Comparison of ENCODE assay signal across 8 cellular contexts in genomic region chr11:128290106-128290840, GRCh38.
A peak's percentile ranks its signal among the peaks of the same experiment; 100 is the strongest.
DNase-seq lines count a peak whose midpoint lies in the region; ATAC-seq lines count a peak whose summit lies in the region.

No MANE protein-coding gene starts in this region.

- peaks cover 4% of the 10 kb centered on the region for H3K9me3 Mint-ChIP-seq in activated CD8-positive, alpha-beta memory T cell treated with anti-CD3 and anti-CD28 coated beads, Interleukin-2, amount 10 ng/mL, durations not matched to agents 7 days and 5 days (ENCODE audit: low read depth)
- no peaks in the 10 kb centered on the region for H3K9me3 Mint-ChIP-seq in naive B cell

- ATAC-seq in GM19395 (IDR thresholded peaks at IDR 0.05; ENCODE audit: unreplicated experiment) (peak; percentile 83), HG03460 (IDR thresholded peaks at IDR 0.05; ENCODE audit: unreplicated experiment) (peak; percentile 84), naive B cell (ENCODE audit: low read depth in 2 of 2) (peak; percentile 69 to 74)
- ATAC-seq in activated CD8-positive, alpha-beta memory T cell treated with anti-CD3 and anti-CD28 coated beads, Interleukin-2, amount 10 ng/mL, durations not matched to agents 7 days and 5 days = peak; percentile 70

- H3K27me3 Mint-ChIP-seq in activated CD8-positive, alpha-beta memory T cell treated with anti-CD3 and anti-CD28 coated beads, Interleukin-2, amount 10 ng/mL, durations not matched to agents 7 days and 5 days = no peaks in the 10 kb centered on the region
- no peaks in the 10 kb centered on the region for H3K27me3 Mint-ChIP-seq in naive B cell

- DNase-seq in COR-L47 (lab: John Stamatoyannopoulos, UW) = peak; percentile 68
- peak; percentile 58 for DNase-seq in NOMO-1 treated with DMSO at 0.1 percent for 48 hours (lab: John Stamatoyannopoulos, UW; ENCODE audit: unreplicated experiment)
- peak; percentile 86 for DNase-seq in activated CD8-positive, alpha-beta memory T cell treated with anti-CD3 and anti-CD28 coated beads, Interleukin-2, amount 10 ng/mL, durations not matched to agents 7 days and 5 days
- DNase-seq in epithelial cell of prostate (ENCODE audit: low read depth, low spot score) = peak; percentile 16
- peak; percentile 84 for DNase-seq in naive B cell
- peak; percentile 49 to 88 (median 66) for DNase-seq in stimulated activated naive CD4-positive, alpha-beta T cell (lab: John Stamatoyannopoulos, UW)

- H3K36me3 Mint-ChIP-seq in activated CD8-positive, alpha-beta memory T cell treated with anti-CD3 and anti-CD28 coated beads, Interleukin-2, amount 10 ng/mL, durations not matched to agents 7 days and 5 days = peaks cover 38% of the 10 kb centered on the region
- H3K36me3 Mint-ChIP-seq in naive B cell = no peaks in the 10 kb centered on the region

- no peak overlapping the region for H3K27ac ChIP-seq in epithelial cell of prostate

- H3K4me1 Mint-ChIP-seq in activated CD8-positive, alpha-beta memory T cell treated with anti-CD3 and anti-CD28 coated beads, Interleukin-2, amount 10 ng/mL, durations not matched to agents 7 days and 5 days = peaks cover 86% of the 10 kb centered on the region
- H3K4me1 Mint-ChIP-seq in naive B cell = peaks cover 72 to 95% (median 86%) of the 10 kb centered on the region in 3 donors

- peak overlapping the region; percentile 86 for H3K4me3 Mint-ChIP-seq in activated CD8-positive, alpha-beta memory T cell treated with anti-CD3 and anti-CD28 coated beads, Interleukin-2, amount 10 ng/mL, durations not matched to agents 7 days and 5 days
- H3K4me3 Mint-ChIP-seq in naive B cell = peak overlapping the region; percentile 59 to 96 (median 91)

- H3K27ac Mint-ChIP-seq in activated CD8-positive, alpha-beta memory T cell treated with anti-CD3 and anti-CD28 coated beads, Interleukin-2, amount 10 ng/mL, durations not matched to agents 7 days and 5 days = peak overlapping the region; percentile 92
- peak overlapping the region; percentile 98 to 100 (median 99) for H3K27ac Mint-ChIP-seq in naive B cell

- CTCF ChIA-PET in activated CD8-positive, alpha-beta memory T cell treated with anti-CD3 and anti-CD28 coated beads, Interleukin-2, amount 10 ng/mL, durations not matched to agents 7 days and 5 days (lab: Charles Lee) = interaction anchor here (0.6 to 5.6 kb wide), 50 partner anchors 10 to 541 kb away, joined by 3 to 92 read pairs (median 5); no protein-coding TSS in a partner anchor

Comparison
In these comparisons a context has a peak if more than half of its experiments do, and no peak if none do; other contexts are left out.
1. DNase-seq: peak in every context shown above with its lines; median percentile 86 in activated CD8-positive, alpha-beta memory T cell treated with anti-CD3 and anti-CD28 coated beads, Interleukin-2, amount 10 ng/mL, durations not matched to agents 7 days and 5 days; 84 in naive B cell; 68 in COR-L47; 66 in stimulated activated naive CD4-positive, alpha-beta T cell; 58 in NOMO-1 treated with DMSO at 0.1 percent for 48 hours; 16 in epithelial cell of prostate.